8 cellular contexts compared by ENCODE assay signal in the genomic region with DNA sequence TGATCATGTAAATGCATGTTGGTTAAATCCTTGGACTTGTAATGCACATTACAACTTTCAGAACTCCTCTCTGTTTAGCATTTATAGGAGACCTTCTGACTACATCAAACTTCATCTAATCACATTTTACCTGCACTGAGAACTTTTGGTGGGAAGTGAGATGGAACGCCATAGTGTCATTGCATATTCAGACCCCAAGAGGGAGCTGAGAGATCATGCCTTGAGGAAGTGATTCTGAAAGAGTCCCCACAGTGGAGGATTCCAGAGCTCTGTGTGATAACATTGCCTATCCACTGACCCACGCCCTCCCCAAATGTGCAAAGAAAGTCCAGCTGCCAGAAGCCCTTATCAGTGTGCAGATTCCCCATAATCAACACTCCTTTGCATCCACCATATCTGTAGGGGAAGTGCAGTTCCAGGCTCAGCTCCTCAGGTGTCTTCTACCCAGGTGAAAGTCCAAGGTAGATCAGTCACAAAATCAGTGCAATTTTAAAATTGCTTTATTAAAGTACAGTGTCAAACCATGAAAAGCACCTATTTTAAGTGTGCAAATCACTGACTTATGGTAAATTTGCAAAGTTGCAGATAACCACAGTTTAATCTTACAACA.
DNase-seq lines count a peak whose midpoint lies in the region; ATAC-seq and TF ChIP-seq lines count a peak whose summit lies in the region.

No MANE protein-coding gene starts in this region.

- no peak overlapping the region for H3K9ac ChIP-seq in HCT116 (ENCODE audit: low read length)

- POLR2A ChIA-PET in HCT116 (lab: Charles Lee): no interaction called here

- no peaks in the 10 kb centered on the region for H3K79me2 ChIP-seq in HCT116 (ENCODE audit: insufficient read depth, low read length)

- no peaks in the 10 kb centered on the region for H4K20me1 ChIP-seq in HCT116 (ENCODE audit: insufficient read depth)

- CTCF ChIA-PET in HCT116 (lab: Charles Lee): interaction anchor here (0.7 to 1.3 kb wide), 13 partner anchors 9 to 257 kb away, joined by 3 to 9 read pairs (median 4); no protein-coding TSS in a partner anchor

- no TSS peak for BruUV-seq in HCT116 (replicated peaks; lab: Mats Ljungman, UMichigan)

- H3K4me3 ChIP-seq in HCT116 (replicated peaks in 1 of 2; ENCODE audit: low read depth in 1 of 2, low read length in 2 of 2) (no peak overlapping the region), fibroblast of the aortic adventitia (ENCODE audit: low read depth, low read length) (no peak overlapping the region)

- peak; percentile 41 for DNase-seq in DMS114 treated with DMSO at 0.1 percent for 48 hours (lab: John Stamatoyannopoulos, UW; ENCODE audit: unreplicated experiment)
- DNase-seq in HCT116 (ENCODE audit: low read depth, low spot score): peak; percentile 31
- DNase-seq in RPMI7951 (ENCODE audit: low read depth): peak; percentile 44
- DNase-seq in fibroblast of the aortic adventitia (ENCODE audit: low read depth): peak; percentile 38
- DNase-seq in pulmonary artery endothelial cell (ENCODE audit: low read depth, low spot score): peak; percentile 5
- DNase-seq in 8988T: no peak
- DNase-seq in activated CD4-positive, CD25-positive, alpha-beta regulatory T cell (lab: John Stamatoyannopoulos, UW): no peak
- no peak for DNase-seq in putamen (ENCODE audit: low spot score)

- peak; percentile 63 to 82 (median 81) for TF ChIP-seq CTCF in HCT116 (IDR thresholded peaks at IDR 0.05 in 2 of 3, conservative IDR thresholded peaks at IDR 0.05 in 1 of 3; ENCODE audit: borderline replicate concordance in 1 of 3, insufficient read depth in 1 of 3, low read depth in 2 of 3, low read length in 2 of 3)
- peak; percentile 80 for TF ChIP-seq CTCF in fibroblast of the aortic adventitia (IDR thresholded peaks at IDR 0.05; ENCODE audit: insufficient read depth, low read length)

- no peaks in the 10 kb centered on the region for H3K9me2 ChIP-seq in HCT116 (ENCODE audit: insufficient read depth)

- RAD21 ChIA-PET in HCT116 (lab: Charles Lee; ENCODE audit: low non-redundant PET in 1 of 2, low total read pairs in 2 of 2, uncharacterized antibody in 2 of 2, unreplicated experiment in 2 of 2): interaction anchor here in 1 of 2 experiments (0.9 kb wide), 1 partner anchor 24 kb away, joined by 3 read pairs; no protein-coding TSS in a partner anchor

- H3K4me1 ChIP-seq in HCT116 (ENCODE audit: control insufficient read depth in 1 of 2, insufficient read depth in 2 of 2, low read length in 2 of 2): no peaks in the 10 kb centered on the region

- no peak overlapping the region for H2AFZ ChIP-seq in HCT116 (ENCODE audit: low read depth, low read length, poor library complexity, severe bottlenecking)

- H3K9me3 ChIP-seq in HCT116 (ENCODE audit: control insufficient read depth in 1 of 2, insufficient read depth in 1 of 2, low read depth in 1 of 2, low read length in 2 of 2): no peaks in the 10 kb centered on the region

- peaks cover 21% of the 10 kb centered on the region for H3K27me3 ChIP-seq in HCT116 (ENCODE audit: insufficient read depth, low read length)

- H3K36me3 ChIP-seq in HCT116 (ENCODE audit: control insufficient read depth in 1 of 2, insufficient read depth in 2 of 2, low read length in 2 of 2): no peaks in the 10 kb centered on the region

- no peak overlapping the region for H3K27ac ChIP-seq in HCT116 (ENCODE audit: low read depth, low read length)

- intact Hi-C loops in HCT116 (cut with micrococcal nuclease): loop anchor here (1.0 kb wide), 1 partner anchor 46 kb away; no protein-coding TSS in a partner anchor

- peak; percentile 88 for ATAC-seq in HCT116

- peak; percentile 75 for TF ChIP-seq RAD21 in HCT116 (IDR thresholded peaks at IDR 0.05; ENCODE audit: low read depth)

- TF ChIP-seq POLR2A in HCT116 (IDR thresholded peaks at IDR 0.05; ENCODE audit: borderline replicate concordance, extremely low read depth, insufficient read depth, insufficient read length): no peak

- no peak overlapping the region for H3K4me2 ChIP-seq in HCT116 (ENCODE audit: low read length)

TF ChIP-seq in HCT116, 20 proteins besides CTCF, POLR2A, EP300 and RAD21:
- TF ChIP-seq, protein P1, sequence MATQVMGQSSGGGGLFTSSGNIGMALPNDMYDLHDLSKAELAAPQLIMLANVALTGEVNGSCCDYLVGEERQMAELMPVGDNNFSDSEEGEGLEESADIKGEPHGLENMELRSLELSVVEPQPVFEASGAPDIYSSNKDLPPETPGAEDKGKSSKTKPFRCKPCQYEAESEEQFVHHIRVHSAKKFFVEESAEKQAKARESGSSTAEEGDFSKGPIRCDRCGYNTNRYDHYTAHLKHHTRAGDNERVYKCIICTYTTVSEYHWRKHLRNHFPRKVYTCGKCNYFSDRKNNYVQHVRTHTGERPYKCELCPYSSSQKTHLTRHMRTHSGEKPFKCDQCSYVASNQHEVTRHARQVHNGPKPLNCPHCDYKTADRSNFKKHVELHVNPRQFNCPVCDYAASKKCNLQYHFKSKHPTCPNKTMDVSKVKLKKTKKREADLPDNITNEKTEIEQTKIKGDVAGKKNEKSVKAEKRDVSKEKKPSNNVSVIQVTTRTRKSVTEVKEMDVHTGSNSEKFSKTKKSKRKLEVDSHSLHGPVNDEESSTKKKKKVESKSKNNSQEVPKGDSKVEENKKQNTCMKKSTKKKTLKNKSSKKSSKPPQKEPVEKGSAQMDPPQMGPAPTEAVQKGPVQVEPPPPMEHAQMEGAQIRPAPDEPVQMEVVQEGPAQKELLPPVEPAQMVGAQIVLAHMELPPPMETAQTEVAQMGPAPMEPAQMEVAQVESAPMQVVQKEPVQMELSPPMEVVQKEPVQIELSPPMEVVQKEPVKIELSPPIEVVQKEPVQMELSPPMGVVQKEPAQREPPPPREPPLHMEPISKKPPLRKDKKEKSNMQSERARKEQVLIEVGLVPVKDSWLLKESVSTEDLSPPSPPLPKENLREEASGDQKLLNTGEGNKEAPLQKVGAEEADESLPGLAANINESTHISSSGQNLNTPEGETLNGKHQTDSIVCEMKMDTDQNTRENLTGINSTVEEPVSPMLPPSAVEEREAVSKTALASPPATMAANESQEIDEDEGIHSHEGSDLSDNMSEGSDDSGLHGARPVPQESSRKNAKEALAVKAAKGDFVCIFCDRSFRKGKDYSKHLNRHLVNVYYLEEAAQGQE (IDR thresholded peaks at IDR 0.05; ENCODE audit: low read depth): no peak
- TF ChIP-seq CEBPB (IDR thresholded peaks at IDR 0.05; ENCODE audit: low read depth) (no peak), POLR2AphosphoS5 (IDR thresholded peaks at IDR 0.05; ENCODE audit: low read depth, low read length) (no peak), EGR1 (IDR thresholded peaks at IDR 0.05; ENCODE audit: low read depth) (no peak), CBX3 (IDR thresholded peaks at IDR 0.05; ENCODE audit: low read depth) (no peak)

Comparison
In these comparisons a context has a peak if more than half of its experiments do, and no peak if none do; other contexts are left out.
1. DNase-seq: peak in DMS114 treated with DMSO at 0.1 percent for 48 hours (single experiment), HCT116 (single experiment), RPMI7951 (single experiment), fibroblast of the aortic adventitia (single experiment) and pulmonary artery endothelial cell (single experiment); none in 8988T (single experiment), activated CD4-positive, CD25-positive, alpha-beta regulatory T cell (0 of 4) and putamen (single experiment).